Comparison of ENCODE assay signal across 8 cellular contexts in the genomic region with DNA sequence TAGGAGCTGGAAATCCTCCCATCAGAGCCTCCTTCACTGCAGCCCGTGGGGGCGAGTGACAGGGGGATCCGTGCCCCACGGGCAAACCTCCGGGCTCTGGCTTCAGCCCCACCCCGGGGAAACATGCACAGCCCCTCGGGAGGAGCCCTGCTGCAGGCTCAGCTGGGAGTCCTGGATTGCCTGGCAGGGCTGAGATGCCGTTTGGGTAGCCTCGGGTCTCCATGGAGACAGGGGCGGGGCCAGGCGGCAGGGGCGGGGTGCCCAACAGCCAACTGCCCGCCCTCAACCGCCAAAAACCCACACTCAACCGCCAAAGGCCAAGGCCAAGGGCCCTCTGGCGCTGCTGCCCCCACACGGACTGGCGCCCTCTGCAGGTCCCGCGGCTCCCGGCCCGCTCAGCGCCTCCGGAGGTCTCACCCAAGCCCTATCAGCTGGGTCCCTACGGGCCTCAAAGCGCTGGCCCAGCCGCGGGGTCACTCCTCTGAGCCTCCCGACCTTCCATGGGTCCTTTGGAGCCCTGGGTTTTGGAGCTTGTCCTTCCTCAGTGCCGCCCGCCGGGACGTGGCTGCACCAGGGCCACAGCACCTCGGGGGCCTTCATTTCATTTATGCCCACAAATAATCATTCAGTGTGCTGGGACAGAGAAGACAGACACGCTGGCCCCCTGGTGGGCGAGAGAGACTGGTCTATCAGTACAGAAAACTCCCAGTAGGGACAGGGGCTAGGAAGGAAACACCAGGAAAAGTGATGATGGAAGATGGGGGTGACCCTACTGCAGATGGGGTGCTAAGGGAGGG. TPM values are rescaled to one million over a fixed set of nuclear protein-coding genes. Genes with fewer than 3 reads are reported as not detected.
DNase-seq lines count a peak whose midpoint lies in the region; ATAC-seq and TF ChIP-seq lines count a peak whose summit lies in the region.

No MANE protein-coding gene starts in this region.

- ATAC-seq in GM21717 (IDR thresholded peaks at IDR 0.05; ENCODE audit: unreplicated experiment) = peak; percentile 67
- peak; percentile 85 for ATAC-seq in activated naive CD8-positive, alpha-beta T cell treated with anti-CD3 and anti-CD28 coated beads, Interleukin-2, amount 50 U/mL, for 24 hours
- ATAC-seq in heart left ventricle = peak; percentile 80 to 97 (median 94)

- H3K4me2 ChIP-seq in Loucy (ENCODE audit: low read depth, low read length, poor library complexity, severe bottlenecking) = peak overlapping the region; percentile 66

- peak overlapping the region; percentile 51 to 91 (median 79) for H3K27ac ChIP-seq in heart left ventricle
- H3K27ac ChIP-seq in tibial nerve = peak overlapping the region; percentile 32 to 85 (median 60)

- peak overlapping the region; percentile 90 for H3K27ac Mint-ChIP-seq in activated naive CD8-positive, alpha-beta T cell treated with anti-CD3 and anti-CD28 coated beads, Interleukin-2, amount 50 U/mL, for 24 hours

- H3K4me3 ChIP-seq in Loucy (ENCODE audit: low read length, poor library complexity, severe bottlenecking) (peak overlapping the region; percentile 52), heart left ventricle (peak overlapping the region; percentile 14 to 60 (median 50)), tibial nerve (peak overlapping the region; percentile 31 to 56 (median 46))

- H3K27me3 Mint-ChIP-seq in activated naive CD8-positive, alpha-beta T cell treated with anti-CD3 and anti-CD28 coated beads, Interleukin-2, amount 50 U/mL, for 24 hours = no peaks in the 10 kb centered on the region

- H3K36me3 ChIP-seq in Loucy (ENCODE audit: insufficient read depth, low read length) = no peaks in the 10 kb centered on the region
- no peaks in the 10 kb centered on the region for H3K36me3 ChIP-seq in heart left ventricle
- no peaks in the 10 kb centered on the region for H3K36me3 ChIP-seq in tibial nerve

- TF ChIP-seq POLR2A in heart left ventricle (IDR thresholded peaks at IDR 0.05) (no peak), tibial nerve (IDR thresholded peaks at IDR 0.05) (no peak)

- H3K9me2 ChIP-seq in Loucy (replicated peaks; ENCODE audit: low read depth, low read length) = no peaks in the 10 kb centered on the region

- H3K9ac ChIP-seq in Loucy (ENCODE audit: low read depth, low read length, poor library complexity, severe bottlenecking) = peak overlapping the region; percentile 72

- H3K27me3 ChIP-seq in Loucy (ENCODE audit: insufficient read depth, low read length, poor library complexity, severe bottlenecking) = no peaks in the 10 kb centered on the region
- no peaks in the 10 kb centered on the region for H3K27me3 ChIP-seq in heart left ventricle
- no peaks in the 10 kb centered on the region for H3K27me3 ChIP-seq in tibial nerve

- peak overlapping the region; percentile 70 for H3K4me3 Mint-ChIP-seq in activated naive CD8-positive, alpha-beta T cell treated with anti-CD3 and anti-CD28 coated beads, Interleukin-2, amount 50 U/mL, for 24 hours

- H3K36me3 Mint-ChIP-seq in activated naive CD8-positive, alpha-beta T cell treated with anti-CD3 and anti-CD28 coated beads, Interleukin-2, amount 50 U/mL, for 24 hours (ENCODE audit: low read depth) = no peaks in the 10 kb centered on the region

- no peaks in the 10 kb centered on the region for H3F3A ChIP-seq in Loucy (ENCODE audit: low read depth)

- H3K9me3 ChIP-seq in Loucy (ENCODE audit: insufficient read depth, low read depth, low read length) = no peaks in the 10 kb centered on the region
- no peaks in the 10 kb centered on the region for H3K9me3 ChIP-seq in heart left ventricle
- no peaks in the 10 kb centered on the region for H3K9me3 ChIP-seq in tibial nerve

- peaks cover 36% of the 10 kb centered on the region for H3K4me1 ChIP-seq in Loucy (ENCODE audit: insufficient read depth, low read length, poor library complexity, severe bottlenecking)
- peaks cover 0 to 21% (median 9%) of the 10 kb centered on the region in 12 donors for H3K4me1 ChIP-seq in heart left ventricle
- H3K4me1 ChIP-seq in tibial nerve = peaks cover 0 to 17% (median 6%) of the 10 kb centered on the region in 4 donors

- peak overlapping the region; percentile 35 for H2AFZ ChIP-seq in Loucy (ENCODE audit: low read length)

- intact Hi-C loops in heart left ventricle (cut with DNase I) = loop anchor here (1.0 to 10.0 kb wide), 13 partner anchors 44 to 231 kb away; no protein-coding TSS in a partner anchor

- H3K4me1 Mint-ChIP-seq in activated naive CD8-positive, alpha-beta T cell treated with anti-CD3 and anti-CD28 coated beads, Interleukin-2, amount 50 U/mL, for 24 hours = peaks cover 22% of the 10 kb centered on the region

- H4K20me1 ChIP-seq in Loucy (ENCODE audit: insufficient read depth, low read length, poor library complexity, severe bottlenecking) = no peaks in the 10 kb centered on the region

- H3K9me3 Mint-ChIP-seq in activated naive CD8-positive, alpha-beta T cell treated with anti-CD3 and anti-CD28 coated beads, Interleukin-2, amount 50 U/mL, for 24 hours = no peaks in the 10 kb centered on the region

- TF ChIP-seq EP300 in tibial nerve (IDR thresholded peaks at IDR 0.05) = peak in 1 of 2 donors; percentile 59

- no peaks in the 10 kb centered on the region for H3K79me2 ChIP-seq in Loucy (ENCODE audit: insufficient read depth, low read length)

- TF ChIP-seq CTCF in Loucy (conservative IDR thresholded peaks at IDR 0.05; ENCODE audit: low read length) = peak; percentile 66
- TF ChIP-seq CTCF in heart left ventricle (IDR thresholded peaks at IDR 0.05) = peak; percentile 46 to 77 (median 64)
- peak; percentile 41 to 81 (median 47) for TF ChIP-seq CTCF in tibial nerve (IDR thresholded peaks at IDR 0.05)

- 1 to 3% (median 2%) methylated on average over 22 to 36 of the region's 36 CpGs for WGBS in heart left ventricle, 4 donors
- WGBS in tibial nerve, 2 donors = 2 to 3% methylated on average over 28 to 36 of the region's 36 CpGs

- peak; percentile 94 for DNase-seq in D341Med (ENCODE audit: low spot score)
- peak; percentile 82 for DNase-seq in SW480 (ENCODE audit: low spot score)
- peak; percentile 94 for DNase-seq in activated naive CD8-positive, alpha-beta T cell treated with anti-CD3 and anti-CD28 coated beads, Interleukin-2, amount 50 U/mL, for 24 hours
- DNase-seq in heart left ventricle = peak; percentile 87 to 94 (median 92)
- peak; percentile 58 for DNase-seq in pons (ENCODE audit: low spot score)
- DNase-seq in tibial nerve (ENCODE audit: low spot score in 2 of 2) = peak; percentile 65 to 73

RNA-seq across cellular contexts. Expression of a gene that starts 33.5 kb away (rescaled TPM):
- total RNA-seq in heart left ventricle (10 to 100 TPM; 29.9 to 44.9 (median 36.7) TPM), tibial nerve (10 to 100 TPM; 49.6 to 81.9 (median 63.7) TPM)
- polyA plus RNA-seq in heart left ventricle = 10 to 100 TPM; 24.6 to 25.8 TPM

Comparison
In these comparisons a context has a peak if more than half of its experiments do, and no peak if none do; other contexts are left out.
1. Peak in every context shown above with its lines: DNase-seq, ATAC-seq, H3K4me3 ChIP-seq and H3K27ac ChIP-seq.